Comparison of ENCODE assay signal across 10 cellular contexts in the genomic region with DNA sequence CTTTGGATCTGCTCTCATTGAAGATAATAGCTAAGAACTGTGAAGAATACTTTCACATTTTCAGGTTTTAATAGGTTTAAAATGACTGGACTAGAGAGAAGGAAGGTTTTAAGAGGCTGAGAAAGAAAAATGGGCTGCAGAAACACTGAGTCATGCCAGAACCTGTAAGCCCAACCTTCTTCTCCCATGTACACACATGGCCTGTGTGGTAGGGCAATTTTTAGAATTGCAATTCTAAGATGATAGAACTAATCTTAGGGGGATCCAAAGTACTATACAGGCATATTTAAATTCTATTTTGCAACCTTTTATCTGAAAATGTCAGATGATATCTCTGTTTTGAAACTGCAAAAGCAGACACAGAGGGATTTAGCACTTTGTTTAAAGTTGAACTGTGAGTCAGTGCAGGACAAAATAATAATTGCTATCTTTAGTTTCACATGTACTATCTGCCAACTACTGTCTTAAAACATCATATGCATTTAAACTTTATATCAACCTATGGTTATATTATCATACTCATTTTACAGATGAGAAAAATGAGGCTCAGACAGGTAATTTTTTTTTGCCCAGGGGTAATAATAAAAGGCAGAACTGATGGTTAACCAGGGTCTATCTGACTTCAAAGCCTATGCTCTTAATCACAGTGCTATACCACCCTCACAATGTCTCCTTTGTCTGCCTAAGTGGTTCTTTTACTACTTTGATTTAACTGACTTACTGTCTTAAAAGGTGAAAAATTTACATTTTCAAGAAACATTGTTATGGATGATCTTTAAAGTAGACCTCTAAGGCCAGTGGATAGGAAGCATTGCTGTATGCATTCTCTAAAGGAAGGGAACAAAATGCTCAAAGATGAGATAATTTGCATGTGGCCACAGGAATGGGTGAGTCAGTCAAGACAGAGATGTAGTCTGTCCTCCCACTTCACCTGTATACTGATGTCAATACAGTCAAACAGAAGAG. TPM values are rescaled to one million over a fixed set of nuclear protein-coding genes. Genes with fewer than 3 reads are reported as not detected.
DNase-seq lines count a peak whose midpoint lies in the region; ATAC-seq, FAIRE-seq and TF ChIP-seq lines count a peak whose summit lies in the region.
"Had no signal": no experiment of that assay in that cellular context is flagged by ENCODE, and none has a peak within 500 bp of the region (broad histone marks: within the 10 kb centered on the region; RNA-seq: fewer than 3 reads in every experiment).

No MANE protein-coding gene starts in this region.

- no peak for FAIRE-seq in pancreas (lab: Jason Lieb, UNC)

- H3K9ac ChIP-seq in MM.1S (ENCODE audit: low read length), result no peak overlapping the region

- H2AFZ ChIP-seq in MM.1S (ENCODE audit: low read length), result no peak overlapping the region

- no peaks in the 10 kb centered on the region for H3K36me3 ChIP-seq in MM.1S (replicated peaks; ENCODE audit: insufficient read depth, low read length)
- no peaks in the 10 kb centered on the region for H3K36me3 ChIP-seq in pancreas
- no peaks in the 10 kb centered on the region for H3K36me3 ChIP-seq in MG63

- H3K4me1 ChIP-seq in MM.1S (ENCODE audit: low read length) (peaks cover 27% of the 10 kb centered on the region), pancreas (no peaks in the 10 kb centered on the region)

- H3K79me2 ChIP-seq in MM.1S (ENCODE audit: low read length), result no peaks in the 10 kb centered on the region

- no peaks in the 10 kb centered on the region for H3F3A ChIP-seq in MM.1S (ENCODE audit: insufficient read depth, low read length)

- ATAC-seq in GM18907 (IDR thresholded peaks at IDR 0.05; ENCODE audit: unreplicated experiment), result peak; percentile 88
- ATAC-seq in HG02610 (IDR thresholded peaks at IDR 0.05; ENCODE audit: unreplicated experiment), result peak; percentile 87
- ATAC-seq in pancreas, result no peak

- H3K4me3 ChIP-seq in MM.1S (ENCODE audit: low read length) (no peak overlapping the region), pancreas (no peak overlapping the region), MG63 (no peak overlapping the region)

- H3K9me3 ChIP-seq in MM.1S (replicated peaks; ENCODE audit: insufficient read depth, low read length) (no peaks in the 10 kb centered on the region), pancreas (no peaks in the 10 kb centered on the region), MG63 (no peaks in the 10 kb centered on the region)

- DNase-seq in MM.1S (peak; percentile 66), iPS-NIHi7 (ENCODE audit: extremely low spot score) (peak; percentile 19), pancreas (no peak), MG63 (no peak), activated gamma-delta T cell (lab: John Stamatoyannopoulos, UW) (no peak), erythroblast (lab: John Stamatoyannopoulos, UW) (no peak)
- DNase-seq: activated CD4-positive, alpha-beta memory T cell treated with anti-CD3 and anti-CD28 coated beads, Interleukin-2, amount 10 ng/mL, durations not matched to agents 7 days and 5 days; NCI-H1930 had no signal

- no peaks in the 10 kb centered on the region for H4K20me1 ChIP-seq in MM.1S (ENCODE audit: insufficient read depth, low read length)

- TF ChIP-seq CTCF in MM.1S (IDR thresholded peaks at IDR 0.05; ENCODE audit: low read length) (no peak), pancreas (IDR thresholded peaks at IDR 0.05) (no peak)

- H3K9me2 ChIP-seq in MM.1S (replicated peaks; ENCODE audit: insufficient read depth, low read length), result no peaks in the 10 kb centered on the region

- H3K27ac ChIP-seq in MM.1S (ENCODE audit: low read length) (peak overlapping the region; percentile 26; the same call in 1 of the 2 replicates), pancreas (no peak overlapping the region)

- H3K27me3 ChIP-seq in MM.1S (replicated peaks; ENCODE audit: insufficient read depth, low read length) (no peaks in the 10 kb centered on the region), pancreas (no peaks in the 10 kb centered on the region), MG63 (no peaks in the 10 kb centered on the region)

- H3K4me2 ChIP-seq in MM.1S (ENCODE audit: low read depth, low read length), result peak overlapping the region; percentile 9; the same call in 1 of the 2 replicates

- intact Hi-C loops in pancreas (cut with DNase I), result no loop called here

- no peak for TF ChIP-seq POLR2A in erythroblast (IDR thresholded peaks at IDR 0.05; ENCODE audit: low read length)

RNA-seq across cellular contexts. Expression of gene TMPRSS11E, which starts 4.3 kb away (rescaled TPM):
- under 1 TPM in 4 of 6 donors, not detected in 2; 0.20 to 0.67 (median 0.61) TPM for total RNA-seq in pancreas
- 1 to 10 TPM in 1 of 2 donors, under 1 TPM in 1; 0.65 to 1.0 TPM for polyA plus RNA-seq in pancreas
- total RNA-seq in MG63 (2014; rRNA removed; shearing (Covaris generic); ENCODE audit: low replicate concordance), result not detected in 2 replicates
- total RNA-seq: activated CD4-positive, alpha-beta memory T cell treated with anti-CD3 and anti-CD28 coated beads, Interleukin-2, amount 10 ng/mL, durations not matched to agents 7 days and 5 days had no signal

Comparison
In these comparisons a context has a peak if more than half of its experiments do, and no peak if none do; other contexts are left out.
1. ATAC-seq: peak in GM18907 (single experiment) and HG02610 (single experiment); none in pancreas (0 of 4).
2. DNase-seq: peak in MM.1S (single experiment) and iPS-NIHi7 (single experiment); none in pancreas (0 of 6), MG63 (single experiment), activated gamma-delta T cell (single experiment) and erythroblast (0 of 2).